In the genomic region with DNA sequence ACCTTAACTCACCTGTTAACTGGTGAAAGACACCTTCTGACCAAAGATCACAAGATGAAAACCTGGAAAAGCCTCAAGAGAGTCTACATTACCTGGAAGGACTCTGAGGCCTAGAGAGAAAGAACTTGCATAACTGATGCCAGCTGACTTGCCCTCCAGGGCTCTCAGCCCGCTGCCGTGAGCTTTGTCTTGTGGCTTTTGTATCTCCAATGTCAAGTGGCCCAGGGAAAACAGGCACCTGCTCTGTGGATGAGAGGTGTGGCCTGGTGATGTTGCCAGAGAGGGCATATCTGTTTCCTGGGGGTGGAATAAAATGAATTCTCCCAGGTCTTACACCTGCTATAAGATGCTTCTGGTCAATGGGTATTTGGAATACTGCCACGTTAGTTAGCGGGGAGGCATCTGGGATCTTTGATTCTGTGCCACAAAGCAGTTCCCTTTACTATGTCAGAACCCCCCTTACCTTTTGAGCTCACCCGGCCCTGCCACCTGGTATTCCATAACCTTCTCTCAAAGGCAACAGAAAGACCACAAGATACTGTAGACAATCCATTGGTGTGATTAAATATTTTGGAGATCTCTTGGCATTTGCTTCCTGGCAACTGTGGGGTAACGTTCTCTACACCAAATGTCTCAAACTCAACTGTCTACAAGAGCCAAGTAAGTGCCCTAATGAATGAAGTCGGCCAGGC, we compare ENCODE assay signal across 22 cellular contexts. TPM values are rescaled to one million over a fixed set of nuclear protein-coding genes. Genes with fewer than 3 reads are reported as not detected.
DNase-seq lines count a peak whose midpoint lies in the region; ATAC-seq and TF ChIP-seq lines count a peak whose summit lies in the region.
"Had no signal": no experiment of that assay in that cellular context is flagged by ENCODE, and none has a peak within 500 bp of the region (broad histone marks: within the 10 kb centered on the region; RNA-seq: fewer than 3 reads in every experiment).

No MANE protein-coding gene starts in this region.

- ATAC-seq in left lung, result peak; percentile 76
- ATAC-seq: activated naive CD4-positive, alpha-beta T cell treated with anti-CD3 and anti-CD28 coated beads, Interleukin-2, amount 50 U/mL, for 72 hours; effector memory CD8-positive, alpha-beta T cell; gastroesophageal sphincter; stimulated activated effector memory CD8-positive, alpha-beta T cell treated with anti-CD3 and anti-CD28 coated beads, Interleukin-12 subunit alpha, Interleukin-12 subunit beta, amount 100 ng/mL, for 72 hours had no signal

- peaks cover 11% of the 10 kb centered on the region for H3K27me3 Mint-ChIP-seq in mesothelial cell of epicardium (ENCODE audit: low read depth)

- DNase-seq in DMS153 treated with DMSO at 0.1 percent for 48 hours (lab: John Stamatoyannopoulos, UW; ENCODE audit: unreplicated experiment) (peak; percentile 6), NCI-H1105 (lab: John Stamatoyannopoulos, UW) (peak; percentile 85), NCI-H2196 treated with DMSO at 0.1 percent for 48 hours (lab: John Stamatoyannopoulos, UW; ENCODE audit: unreplicated experiment) (peak; percentile 96), left lung (peak in 1 of 2 donors; percentile 44), HEK293T (ENCODE audit: extremely low spot score) (no peak), mesothelial cell of epicardium (ENCODE audit: low spot score in 2 of 2, unreplicated experiment in 2 of 2) (no peak), occipital lobe (lab: John Stamatoyannopoulos, UW) (no peak)
- DNase-seq: activated CD4-positive, alpha-beta T cell treated with anti-CD3 and anti-CD28 coated beads for 4 hours; DMS 273 treated with DMSO at 0.1 percent for 48 hours; effector memory CD8-positive, alpha-beta T cell; KBM-7; NCI-H524 treated with DMSO at 0.1 percent for 48 hours; SIG-M5 had no signal

- CTCF ChIA-PET in HEK293T (lab: Yijun Ruan, JAX), result no interaction called here

- H3K4me3 ChIP-seq in left lung, result no peak overlapping the region
- H3K4me3 ChIP-seq: ascending aorta, esophagus muscularis mucosa, gastroesophageal sphincter, suprapubic skin had no signal

- POLR2A ChIA-PET in HEK293T (lab: Yijun Ruan, JAX), result no interaction called here

- no peaks in the 10 kb centered on the region for H3K36me3 ChIP-seq in left lung
- H3K36me3 ChIP-seq: ascending aorta, esophagus muscularis mucosa, gastroesophageal sphincter, suprapubic skin had no signal

- H3K36me3 Mint-ChIP-seq in mesothelial cell of epicardium, result no peaks in the 10 kb centered on the region
- H3K36me3 Mint-ChIP-seq: activated naive CD4-positive, alpha-beta T cell treated with anti-CD3 and anti-CD28 coated beads, Interleukin-2, amount 50 U/mL, for 72 hours; natural killer cell treated with Interleukin-12 subunit alpha and Interleukin-12 subunit beta and Interleukin-15 and Interleukin-18, amount 100 ng/mL, for 72 hours had no signal

- intact Hi-C loops in left lung (cut with DNase I), result no loop called here

- H3K27me3 ChIP-seq in left lung, result peaks cover 0 to 3% of the 10 kb centered on the region in 2 donors
- H3K27me3 ChIP-seq: ascending aorta, suprapubic skin had no signal

- H3K4me3 Mint-ChIP-seq in mesothelial cell of epicardium, result no peak overlapping the region
- H3K4me3 Mint-ChIP-seq: effector memory CD8-positive, alpha-beta T cell; natural killer cell treated with Interleukin-12 subunit alpha and Interleukin-12 subunit beta and Interleukin-15 and Interleukin-18, amount 100 ng/mL, for 72 hours; stimulated activated effector memory CD8-positive, alpha-beta T cell treated with anti-CD3 and anti-CD28 coated beads, Interleukin-12 subunit alpha, Interleukin-12 subunit beta, amount 100 ng/mL, for 72 hours; T-helper 1 cell treated with Interleukin-12 subunit alpha and Interleukin-12 subunit beta and Interleukin-4 antibody, amounts not matched to agents 30 μg/mL and 1 μg/mL, for 36 hours had no signal

- H3K9me3 Mint-ChIP-seq in mesothelial cell of epicardium, result no peaks in the 10 kb centered on the region
- H3K9me3 Mint-ChIP-seq: activated naive CD4-positive, alpha-beta T cell treated with anti-CD3 and anti-CD28 coated beads, Interleukin-2, amount 50 U/mL, for 72 hours; effector memory CD8-positive, alpha-beta T cell; natural killer cell treated with Interleukin-12 subunit alpha and Interleukin-12 subunit beta and Interleukin-15 and Interleukin-18, amount 100 ng/mL, for 72 hours; stimulated activated effector memory CD8-positive, alpha-beta T cell treated with anti-CD3 and anti-CD28 coated beads, Interleukin-12 subunit alpha, Interleukin-12 subunit beta, amount 100 ng/mL, for 72 hours; T-helper 1 cell treated with Interleukin-12 subunit alpha and Interleukin-12 subunit beta and Interleukin-4 antibody, amounts not matched to agents 30 μg/mL and 1 μg/mL, for 36 hours had no signal

- no peak overlapping the region for H3K27ac ChIP-seq in left lung
- H3K27ac ChIP-seq: ascending aorta, C4-2B, esophagus muscularis mucosa, gastroesophageal sphincter, suprapubic skin had no signal

- no peaks in the 10 kb centered on the region for H3K4me1 ChIP-seq in left lung
- H3K4me1 ChIP-seq: ascending aorta, esophagus muscularis mucosa, gastroesophageal sphincter, suprapubic skin had no signal

- H3K27ac Mint-ChIP-seq in mesothelial cell of epicardium, result no peak overlapping the region
- H3K27ac Mint-ChIP-seq: activated naive CD4-positive, alpha-beta T cell treated with anti-CD3 and anti-CD28 coated beads, Interleukin-2, amount 50 U/mL, for 72 hours; effector memory CD8-positive, alpha-beta T cell; natural killer cell treated with Interleukin-12 subunit alpha and Interleukin-12 subunit beta and Interleukin-15 and Interleukin-18, amount 100 ng/mL, for 72 hours; stimulated activated effector memory CD8-positive, alpha-beta T cell treated with anti-CD3 and anti-CD28 coated beads, Interleukin-12 subunit alpha, Interleukin-12 subunit beta, amount 100 ng/mL, for 72 hours; T-helper 1 cell treated with Interleukin-12 subunit alpha and Interleukin-12 subunit beta and Interleukin-4 antibody, amounts not matched to agents 30 μg/mL and 1 μg/mL, for 36 hours had no signal

- no peak for TF ChIP-seq CTCF in left lung (IDR thresholded peaks at IDR 0.05)
- TF ChIP-seq CTCF in mesothelial cell of epicardium (IDR thresholded peaks at IDR 0.05; ENCODE audit: unreplicated experiment), result no peak

- no peaks in the 10 kb centered on the region for H3K4me1 Mint-ChIP-seq in mesothelial cell of epicardium
- H3K4me1 Mint-ChIP-seq: stimulated activated effector memory CD8-positive, alpha-beta T cell treated with anti-CD3 and anti-CD28 coated beads, Interleukin-12 subunit alpha, Interleukin-12 subunit beta, amount 100 ng/mL, for 72 hours had no signal

- no peaks in the 10 kb centered on the region for H3K9me3 ChIP-seq in left lung
- H3K9me3 ChIP-seq: ascending aorta, esophagus muscularis mucosa, gastroesophageal sphincter, suprapubic skin had no signal

TF ChIP-seq in HEK293T, 16 proteins besides CTCF, POLR2A, EP300 and RAD21:
- TF ChIP-seq LEF1 (IDR thresholded peaks at IDR 0.05; ENCODE audit: borderline replicate concordance), result no peak
- TF ChIP-seq ELF4 (IDR thresholded peaks at IDR 0.05), result no peak
- TF ChIP-seq SUZ12 (IDR thresholded peaks at IDR 0.05), result no peak
- no peak for TF ChIP-seq BHLHE40 (IDR thresholded peaks at IDR 0.05; ENCODE audit: borderline replicate concordance)
- no peak for TF ChIP-seq HDGF (IDR thresholded peaks at IDR 0.05; ENCODE audit: borderline replicate concordance)
- no peak for TF ChIP-seq TARDBP (IDR thresholded peaks at IDR 0.05)
- no peak for TF ChIP-seq FOXA1 (IDR thresholded peaks at IDR 0.05)
- TF ChIP-seq NFRKB (IDR thresholded peaks at IDR 0.05), result no peak
- TF ChIP-seq ARNT (IDR thresholded peaks at IDR 0.05), result no peak
- TF ChIP-seq ZNF384 (IDR thresholded peaks at IDR 0.05), result no peak
- no peak for TF ChIP-seq SP1 (IDR thresholded peaks at IDR 0.05)
- TF ChIP-seq, protein P1, sequence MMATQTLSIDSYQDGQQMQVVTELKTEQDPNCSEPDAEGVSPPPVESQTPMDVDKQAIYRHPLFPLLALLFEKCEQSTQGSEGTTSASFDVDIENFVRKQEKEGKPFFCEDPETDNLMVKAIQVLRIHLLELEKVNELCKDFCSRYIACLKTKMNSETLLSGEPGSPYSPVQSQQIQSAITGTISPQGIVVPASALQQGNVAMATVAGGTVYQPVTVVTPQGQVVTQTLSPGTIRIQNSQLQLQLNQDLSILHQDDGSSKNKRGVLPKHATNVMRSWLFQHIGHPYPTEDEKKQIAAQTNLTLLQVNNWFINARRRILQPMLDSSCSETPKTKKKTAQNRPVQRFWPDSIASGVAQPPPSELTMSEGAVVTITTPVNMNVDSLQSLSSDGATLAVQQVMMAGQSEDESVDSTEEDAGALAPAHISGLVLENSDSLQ (IDR thresholded peaks at IDR 0.05), result no peak
- no peak for TF ChIP-seq FOXK2 (IDR thresholded peaks at IDR 0.05)

RNA-seq across cellular contexts. Expression of gene N4BP3, which starts 54.9 kb away (rescaled TPM):
- 1 to 10 TPM; 3.6 to 6.2 TPM for total RNA-seq in left lung
- 1.8 to 2.3 TPM (median 2.1 TPM) in 3 replicates for total RNA-seq in mesothelial cell of epicardium
- total RNA-seq in occipital lobe, result 8.0 TPM

Comparison
In these comparisons a context has a peak if more than half of its experiments do, and no peak if none do; other contexts are left out.
1. DNase-seq: peak in DMS153 treated with DMSO at 0.1 percent for 48 hours (single experiment), NCI-H1105 (single experiment) and NCI-H2196 treated with DMSO at 0.1 percent for 48 hours (single experiment); none in HEK293T (single experiment), mesothelial cell of epicardium (0 of 2) and occipital lobe (single experiment).